ENCODE assay signal across 10 cellular contexts in the genomic region with DNA sequence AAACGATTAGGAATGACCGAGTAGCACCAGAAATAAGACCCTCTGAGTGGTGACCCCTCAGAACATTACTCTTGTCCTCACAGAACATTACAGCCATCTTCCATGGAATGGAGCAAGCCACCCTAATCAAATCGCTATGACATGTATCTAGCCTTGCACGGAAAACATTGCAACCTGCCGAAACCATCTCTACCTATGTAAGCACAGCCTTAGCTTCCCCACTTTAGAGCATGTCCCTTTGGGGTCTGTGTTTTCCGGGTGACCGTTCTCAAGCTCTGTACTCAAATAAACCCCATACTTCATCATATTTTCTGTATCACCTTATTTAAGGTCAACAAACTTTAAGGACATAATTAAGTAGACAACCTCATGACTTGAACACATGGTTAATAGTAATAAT.
DNase-seq lines count a peak whose midpoint lies in the region; ATAC-seq, FAIRE-seq and TF ChIP-seq lines count a peak whose summit lies in the region.
"Had no signal": no experiment of that assay in that cellular context is flagged by ENCODE, and none has a peak within 500 bp of the region (broad histone marks: within the 10 kb centered on the region; RNA-seq: fewer than 3 reads in every experiment).

No MANE protein-coding gene starts in this region.

- H3K36me3 ChIP-seq in OCI-LY1 (ENCODE audit: insufficient read depth, low read length) (no peaks in the 10 kb centered on the region), H1 (ENCODE audit: control insufficient read depth in 2 of 4, insufficient read depth in 4 of 4, low read length in 3 of 4) (no peaks in the 10 kb centered on the region)
- H3K36me3 ChIP-seq: prostate gland had no signal

- no peak for DNase-seq in CD4-positive, alpha-beta T cell
- DNase-seq in H1 (ENCODE audit: low read depth in 1 of 2, low spot score in 2 of 2) (no peak), renal cortical epithelial cell (ENCODE audit: low read depth) (peak; percentile 15), head of caudate nucleus (no peak), NCI-H526 (lab: John Stamatoyannopoulos, UW) (no peak), omental fat pad (ENCODE audit: low spot score) (no peak)
- DNase-seq: NCI-H1436 treated with DMSO at 0.1 percent for 48 hours had no signal

- H2AFZ ChIP-seq in OCI-LY1 (ENCODE audit: low read length), result peak overlapping the region; percentile 91
- no peak overlapping the region for H2AFZ ChIP-seq in H1 (ENCODE audit: low read length)

- H4K20me1 ChIP-seq in OCI-LY1 (ENCODE audit: insufficient read depth, low read length), result no peaks in the 10 kb centered on the region
- no peaks in the 10 kb centered on the region for H4K20me1 ChIP-seq in H1 (replicated peaks in 1 of 2; ENCODE audit: control insufficient read depth in 1 of 2, insufficient read depth in 2 of 2, low read length in 2 of 2)

- H3K27ac ChIP-seq in CD4-positive, alpha-beta T cell (ENCODE audit: low read depth, low read length), result no peak overlapping the region
- peak overlapping the region; percentile 90 for H3K27ac ChIP-seq in OCI-LY1 (ENCODE audit: low read depth, low read length, poor library complexity, severe bottlenecking)
- H3K27ac ChIP-seq in H1 (ENCODE audit: low read depth, low read length), result no peak overlapping the region

- no peaks in the 10 kb centered on the region for H3K9me3 ChIP-seq in CD4-positive, alpha-beta T cell (ENCODE audit: control insufficient read depth, low read length)
- H3K9me3 ChIP-seq in OCI-LY1 (ENCODE audit: low read length), result no peaks in the 10 kb centered on the region
- no peaks in the 10 kb centered on the region for H3K9me3 ChIP-seq in H1 (ENCODE audit: insufficient read depth in 2 of 2, low read depth in 1 of 2, low read length in 1 of 2)
- H3K9me3 ChIP-seq: prostate gland had no signal

- H3K4me2 ChIP-seq in OCI-LY1 (ENCODE audit: low read length) (peak overlapping the region; percentile 71), H1 (ENCODE audit: insufficient read depth in 1 of 2, low read depth in 2 of 2, low read length in 2 of 2) (no peak overlapping the region)

- H2BK120ac ChIP-seq in H1 (replicated peaks; ENCODE audit: low read depth, low read length), result no peak overlapping the region

- H3K4me3 ChIP-seq in OCI-LY1 (ENCODE audit: low read depth, low read length, poor library complexity, severe bottlenecking) (peak overlapping the region; percentile 48), H1 (ENCODE audit: extremely low read depth in 1 of 4, insufficient read depth in 2 of 4, low read depth in 3 of 4, low read length in 4 of 4) (no peak overlapping the region)

- H3K4me1 Mint-ChIP-seq in CD4-positive, alpha-beta T cell (ENCODE audit: low read depth), result peaks cover 22% of the 10 kb centered on the region

- no peaks in the 10 kb centered on the region for H3F3A ChIP-seq in OCI-LY1 (ENCODE audit: insufficient read depth, low read length)

- POLR2A ChIA-PET in CD4-positive, alpha-beta T cell (lab: Charles Lee), result interaction anchor here (1.2 to 2.7 kb wide), 7 partner anchors 9 to 293 kb away, joined by 4 to 52 read pairs (median 11); a partner anchor contains a TSS
- POLR2A ChIA-PET in H1 (lab: Charles Lee; ENCODE audit: partially characterized antibody), result interaction anchor here (0.8 to 7.0 kb wide), 3 partner anchors 14 to 198 kb away, joined by 3 to 66 read pairs (median 3); a partner anchor contains a TSS

- H3K14ac ChIP-seq in H1 (ENCODE audit: insufficient read length), result no peak overlapping the region

- H3K23ac ChIP-seq in H1 (ENCODE audit: insufficient read length), result no peak overlapping the region

- H3K9ac ChIP-seq in OCI-LY1 (ENCODE audit: low read length), result peak overlapping the region; percentile 57; the same call in 1 of the 2 replicates
- no peak overlapping the region for H3K9ac ChIP-seq in H1 (replicated peaks in 1 of 4; ENCODE audit: extremely low read depth in 1 of 4, low read depth in 3 of 4, low read length in 3 of 4)

- CTCF ChIA-PET in CD4-positive, alpha-beta T cell (lab: Charles Lee), result interaction anchor here (0.7 to 3.8 kb wide), 25 partner anchors 9 to 349 kb away, joined by 3 to 93 read pairs (median 5); a partner anchor contains a TSS
- CTCF ChIA-PET in H1 (lab: Charles Lee; ENCODE audit: partially characterized antibody), result interaction anchor here (0.6 to 6.1 kb wide), 59 partner anchors 7 to 449 kb away, joined by 3 to 56 read pairs (median 5); a partner anchor contains a TSS

- no peak overlapping the region for H2BK5ac ChIP-seq in H1 (ENCODE audit: low read depth, low read length)

- H3K79me1 ChIP-seq in H1 (ENCODE audit: low read depth, low read length), result no peaks in the 10 kb centered on the region

- H4K91ac ChIP-seq in H1 (replicated peaks; ENCODE audit: insufficient read length, low read length), result peak overlapping the region; percentile 44

- no peak overlapping the region for H3K4me3 Mint-ChIP-seq in CD4-positive, alpha-beta T cell

- H4K5ac ChIP-seq in H1 (ENCODE audit: insufficient read length, low read depth, low read length), result no peak overlapping the region

- no peaks in the 10 kb centered on the region for H3K23me2 ChIP-seq in H1 (ENCODE audit: low read depth, low read length)

- H3K27me3 Mint-ChIP-seq in CD4-positive, alpha-beta T cell, result no peaks in the 10 kb centered on the region

- peaks cover 36% of the 10 kb centered on the region for H3K4me1 ChIP-seq in OCI-LY1 (ENCODE audit: insufficient read depth, low read length, severe bottlenecking)
- H3K4me1 ChIP-seq in H1 (replicated peaks in 1 of 4; ENCODE audit: control insufficient read depth in 3 of 4, insufficient read depth in 4 of 4, low read length in 3 of 4), result no peaks in the 10 kb centered on the region; a peak in 2 of 7 replicates
- H3K4me1 ChIP-seq: prostate gland had no signal

- H3K27ac Mint-ChIP-seq in CD4-positive, alpha-beta T cell, result peak overlapping the region; percentile 27

- H2AK5ac ChIP-seq in H1 (ENCODE audit: low read depth, low read length), result 0 out of 2 replicates have a peak overlapping the region, but pooled peaks have one; percentile 48

- no peak overlapping the region for H3K4ac ChIP-seq in H1 (replicated peaks; ENCODE audit: insufficient read length, low read depth, low read length)

- TF ChIP-seq POLR2A in H1 (IDR thresholded peaks at IDR 0.05; ENCODE audit: control extremely low read depth in 1 of 2, low read depth in 2 of 2, low read length in 2 of 2), result no peak

- H2BK12ac ChIP-seq in H1 (ENCODE audit: low read depth, low read length), result peak overlapping the region; percentile 81

- no peaks in the 10 kb centered on the region for H3K27me3 ChIP-seq in CD4-positive, alpha-beta T cell (ENCODE audit: control insufficient read depth, insufficient read depth, low read length)
- no peaks in the 10 kb centered on the region for H3K27me3 ChIP-seq in OCI-LY1 (ENCODE audit: insufficient read depth, low read length)
- H3K27me3 ChIP-seq in H1 (replicated peaks in 1 of 4; ENCODE audit: control insufficient read depth in 3 of 4, extremely low read depth in 1 of 4, insufficient read depth in 3 of 4, low read length in 3 of 4), result no peaks in the 10 kb centered on the region

- H3K9me2 ChIP-seq in OCI-LY1 (ENCODE audit: low read depth, low read length), result no peaks in the 10 kb centered on the region

- H3K79me2 ChIP-seq in OCI-LY1 (ENCODE audit: insufficient read depth, low read length) (no peaks in the 10 kb centered on the region), H1 (ENCODE audit: control insufficient read depth in 1 of 2, insufficient read depth in 2 of 2, low read length in 2 of 2) (no peaks in the 10 kb centered on the region)

- WGBS in H1 (ENCODE audit: extremely low coverage in 1 of 2, insufficient coverage in 1 of 2, insufficient read length in 1 of 2, insufficient replicate concordance in 2 of 2, low coverage in 1 of 2, low lambda C conversion rate in 2 of 2, missing lambda C conversion rate in 1 of 2), 2 experiments, result 89% methylated on average over 7 of the region's 7 CpGs; no CpG with 5 or more reads in 1 of the 2 experiments

- H3K36me3 Mint-ChIP-seq in CD4-positive, alpha-beta T cell (ENCODE audit: low read depth), result no peaks in the 10 kb centered on the region

- ATAC-seq in CD4-positive, alpha-beta T cell (ENCODE audit: poor library complexity), result no peak
- ATAC-seq in GM18873 (IDR thresholded peaks at IDR 0.05; ENCODE audit: low FRiP score, unreplicated experiment), result no peak
- ATAC-seq in omental fat pad (ENCODE audit: low FRiP score), result no peak

- TF ChIP-seq RAD21 in H1 (IDR thresholded peaks at IDR 0.05 in 1 of 2, conservative IDR thresholded peaks at IDR 0.05 in 1 of 2; ENCODE audit: low read depth in 2 of 2, low read length in 2 of 2), result no peak

- no peak overlapping the region for H3K56ac ChIP-seq in H1 (replicated peaks; ENCODE audit: insufficient read length, low read depth, low read length)

- no peak for FAIRE-seq in H1 (lab: Jason Lieb, UNC)

- H4K8ac ChIP-seq in H1 (ENCODE audit: extremely low read depth, insufficient read depth, low read length), result no peak overlapping the region

- no peak for TF ChIP-seq CTCF in CD4-positive, alpha-beta T cell (IDR thresholded peaks at IDR 0.05)
- no peak for TF ChIP-seq CTCF in OCI-LY1 (IDR thresholded peaks at IDR 0.05; ENCODE audit: low read length)
- no peak for TF ChIP-seq CTCF in H1 (IDR thresholded peaks at IDR 0.05; ENCODE audit: control extremely low read depth in 1 of 3, insufficient read depth in 1 of 3, low read depth in 1 of 3, low read length in 3 of 3)
- TF ChIP-seq CTCF in omental fat pad (IDR thresholded peaks at IDR 0.05), result no peak

- H2BK20ac ChIP-seq in H1 (ENCODE audit: low read length), result 0 out of 2 replicates have a peak overlapping the region, but pooled peaks have one; percentile 34

- no peaks in the 10 kb centered on the region for H3K9me3 Mint-ChIP-seq in CD4-positive, alpha-beta T cell

- peak overlapping the region; percentile 25; the same call in 1 of the 2 replicates for H2BK15ac ChIP-seq in H1 (ENCODE audit: low read length)

- no peak for TF ChIP-seq EP300 in H1 (IDR thresholded peaks at IDR 0.05; ENCODE audit: borderline replicate concordance in 1 of 2, low read depth in 2 of 2, low read length in 2 of 2)

- intact Hi-C loops in CD4-positive, alpha-beta T cell (cut with DNase I, micrococcal nuclease), result loop anchor here (1.0 to 5.0 kb wide), 6 partner anchors 56 to 387 kb away; a partner anchor contains a TSS
- intact Hi-C loops in head of caudate nucleus (cut with DNase I), result loop anchor here (2.0 to 5.0 kb wide), 2 partner anchors 198 to 289 kb away; a partner anchor contains a TSS

- no peak overlapping the region for H3K18ac ChIP-seq in H1 (ENCODE audit: extremely low read depth, low read length)

TF ChIP-seq in H1, 55 proteins besides CTCF, POLR2A, EP300 and RAD21 (continues in another document):
- TF ChIP-seq RBBP5 (IDR thresholded peaks at IDR 0.05; ENCODE audit: borderline replicate concordance, low read depth, low read length), result no peak
- no peak for TF ChIP-seq NANOG (IDR thresholded peaks at IDR 0.05; ENCODE audit: insufficient read depth, low read depth, low read length, poor library complexity, severe bottlenecking)
- no peak for TF ChIP-seq TCF12 (IDR thresholded peaks at IDR 0.05; ENCODE audit: low read depth, low read length)
- TF ChIP-seq BACH1 (IDR thresholded peaks at IDR 0.05; ENCODE audit: low read length), result no peak
- TF ChIP-seq POU5F1 (IDR thresholded peaks at IDR 0.05; ENCODE audit: low read depth, low read length), result no peak
- TF ChIP-seq POLR2AphosphoS5 (IDR thresholded peaks at IDR 0.05; ENCODE audit: low read depth, low read length), result no peak
- no peak for TF ChIP-seq CREB1 (IDR thresholded peaks at IDR 0.05)
- no peak for TF ChIP-seq SRF (IDR thresholded peaks at IDR 0.05; ENCODE audit: low read depth, low read length)
